21 cellular contexts compared by ENCODE assay signal in genomic region chr6:3525915-3526314, GRCh38.
DNase-seq lines count a peak whose midpoint lies in the region; ATAC-seq, FAIRE-seq and TF ChIP-seq lines count a peak whose summit lies in the region.
"Had no signal": no experiment of that assay in that cellular context is flagged by ENCODE, and none has a peak within 500 bp of the region (broad histone marks: within the 10 kb centered on the region; RNA-seq: fewer than 3 reads in every experiment).

No MANE protein-coding gene starts in this region.

- H3K4me3 Mint-ChIP-seq in progenitor cell of endocrine pancreas (ENCODE audit: low read depth), result no peak overlapping the region
- H3K4me3 Mint-ChIP-seq: CD14-positive monocyte; CD4-positive, alpha-beta memory T cell had no signal

- FAIRE-seq in HepG2 (lab: Jason Lieb, UNC), result no peak
- FAIRE-seq: GM18507, H54 had no signal

- H3K27me3 Mint-ChIP-seq in progenitor cell of endocrine pancreas, result peaks cover 31% of the 10 kb centered on the region

- H3K4me1 ChIP-seq in HepG2 (ENCODE audit: insufficient read depth, low read length) (0 out of 2 replicates have a peak, but pooled peaks cover 12% of the 10 kb centered on the region), right lobe of liver (no peaks in the 10 kb centered on the region), mammary epithelial cell (ENCODE audit: insufficient read depth, low read length) (peaks cover 51% of the 10 kb centered on the region)

- H3K9me3 Mint-ChIP-seq in progenitor cell of endocrine pancreas (ENCODE audit: low read depth), result no peaks in the 10 kb centered on the region
- H3K9me3 Mint-ChIP-seq: CD4-positive, alpha-beta memory T cell had no signal

- no peak for TF ChIP-seq RAD21 in HepG2 (CRISPR knock-in tag; IDR thresholded peaks at IDR 0.05)

- TF ChIP-seq EP300 in HepG2 (IDR thresholded peaks at IDR 0.05; ENCODE audit: low read depth in 2 of 2, low read length in 2 of 2), result no peak
- no peak for TF ChIP-seq EP300 in HepG2 (CRISPR knock-in tag; IDR thresholded peaks at IDR 0.05; ENCODE audit: borderline replicate concordance)

- H3K27me3 ChIP-seq in HepG2 (ENCODE audit: control insufficient read depth in 1 of 2, insufficient read depth in 2 of 2, low read length in 2 of 2), result peaks cover 3 to 57% of the 10 kb centered on the region in 2 experiments; a peak in 4 of 5 replicates
- no peaks in the 10 kb centered on the region for H3K27me3 ChIP-seq in right lobe of liver
- no peaks in the 10 kb centered on the region for H3K27me3 ChIP-seq in mammary epithelial cell (ENCODE audit: insufficient read depth, low read length)
- H3K27me3 ChIP-seq in brain microvascular endothelial cell (replicated peaks), result no peaks in the 10 kb centered on the region
- H3K27me3 ChIP-seq: BLaER1 had no signal

- DNase-seq in HepG2 (ENCODE audit: low spot score) (no peak), right lobe of liver (no peak), mammary epithelial cell (peak; percentile 77), epithelial cell of prostate (ENCODE audit: low read depth, low spot score) (no peak), progenitor cell of endocrine pancreas (ENCODE audit: low spot score, unreplicated experiment) (no peak), amniotic stem cell (lab: John Stamatoyannopoulos, UW) (no peak), brain microvascular endothelial cell (no peak), GM13977 (ENCODE audit: low spot score) (no peak)
- DNase-seq: 8988T; Calu3; CD4-positive, alpha-beta memory T cell; DMS79 treated with DMSO at 0.1 percent for 48 hours; GF-D8; GM23248; HCEC 1CT; IMR-90 had no signal

- intact Hi-C loops in HepG2 (cut with micrococcal nuclease; ENCODE audit: unreplicated experiment), result no loop called here
- intact Hi-C loops in right lobe of liver (cut with DNase I), result no loop called here
- intact Hi-C loops in mammary epithelial cell (cut with micrococcal nuclease), result loop anchor here (2.0 kb wide), 1 partner anchor 59 kb away; no protein-coding TSS in a partner anchor

- H3K27ac ChIP-seq in HepG2 (ENCODE audit: extremely low read length, insufficient read depth, low read length), result no peak overlapping the region
- no peak overlapping the region for H3K27ac ChIP-seq in right lobe of liver
- peak overlapping the region; percentile 78 for H3K27ac ChIP-seq in mammary epithelial cell (ENCODE audit: insufficient read depth, low read depth, low read length)
- H3K27ac ChIP-seq in epithelial cell of prostate, result peak overlapping the region; percentile 79
- H3K27ac ChIP-seq in brain microvascular endothelial cell, result no peak overlapping the region
- H3K27ac ChIP-seq: BLaER1, GM23248, HL-60 had no signal

- peak overlapping the region; percentile 43 for H3K27ac Mint-ChIP-seq in progenitor cell of endocrine pancreas
- H3K27ac Mint-ChIP-seq: CD14-positive monocyte; CD4-positive, alpha-beta memory T cell had no signal

- BruUV-seq in HepG2 (replicated peaks; lab: Mats Ljungman, UMichigan) (no TSS peak), mammary epithelial cell (replicated peaks; lab: Mats Ljungman, UMichigan) (no TSS peak)

- H3K36me3 ChIP-seq in HepG2 (replicated peaks in 1 of 2; ENCODE audit: control insufficient read depth in 1 of 2, insufficient read depth in 2 of 2, low read length in 2 of 2) (no peaks in the 10 kb centered on the region), right lobe of liver (no peaks in the 10 kb centered on the region), mammary epithelial cell (ENCODE audit: insufficient read depth, low read length) (no peaks in the 10 kb centered on the region), brain microvascular endothelial cell (replicated peaks) (no peaks in the 10 kb centered on the region)
- H3K36me3 ChIP-seq: BLaER1 had no signal

- no peak overlapping the region for H3K4me3 ChIP-seq in HepG2 (replicated peaks in 1 of 3; ENCODE audit: insufficient read depth in 1 of 3, low read depth in 2 of 3, low read length in 3 of 3)
- no peak overlapping the region for H3K4me3 ChIP-seq in right lobe of liver
- no peak overlapping the region for H3K4me3 ChIP-seq in mammary epithelial cell (replicated peaks in 1 of 3; ENCODE audit: insufficient read depth in 1 of 3, low read depth in 2 of 3, low read length in 3 of 3)
- no peak overlapping the region for H3K4me3 ChIP-seq in brain microvascular endothelial cell (ENCODE audit: low read depth, low read length)
- H3K4me3 ChIP-seq: BLaER1, GM23248 had no signal

- ATAC-seq in HepG2 (no peak; the same call in 2 of the 3 replicates), right lobe of liver (no peak)

- WGBS in HepG2 (ENCODE audit: low lambda C conversion rate), result 36% methylated on average over 6 of the region's 6 CpGs
- WGBS in right lobe of liver (ENCODE audit: insufficient coverage, low coverage, low lambda C conversion rate, missing lambda C conversion rate), result 76% methylated on average over 5 of the region's 6 CpGs
- WGBS in mammary epithelial cell (ENCODE audit: low coverage, missing lambda C conversion rate), result 42% methylated on average over 6 of the region's 6 CpGs

- TF ChIP-seq CTCF in HepG2 (CRISPR knock-in tag; IDR thresholded peaks at IDR 0.05) (no peak), right lobe of liver (IDR thresholded peaks at IDR 0.05) (no peak), mammary epithelial cell (conservative IDR thresholded peaks at IDR 0.05 in 1 of 2, IDR thresholded peaks at IDR 0.05 in 1 of 2; ENCODE audit: extremely low read depth in 1 of 2, insufficient read depth in 1 of 2, low read depth in 1 of 2, low read length in 2 of 2) (peak; percentile 4 to 33), progenitor cell of endocrine pancreas (IDR thresholded peaks at IDR 0.05; ENCODE audit: unreplicated experiment) (no peak), brain microvascular endothelial cell (IDR thresholded peaks at IDR 0.05; ENCODE audit: low read depth, low read length, missing control alignments) (no peak), GM13977 (IDR thresholded peaks at IDR 0.05; ENCODE audit: extremely low read depth, insufficient read depth, missing control alignments) (no peak)

- dilution Hi-C loops in mammary epithelial cell (cut with HindIII; ENCODE audit: low sequenced_read_pairs), result no loop called here

- H3K9ac ChIP-seq in HepG2 (ENCODE audit: insufficient read depth, low read depth, low read length) (no peak overlapping the region), mammary epithelial cell (ENCODE audit: insufficient read depth, low read length) (no peak overlapping the region)
- H3K9ac ChIP-seq: BLaER1, GM23248 had no signal

- CTCF ChIA-PET in HepG2 (lab: Yijun Ruan, JAX; ENCODE audit: low intra/inter-chr PET ratio, low total read pairs) (no interaction called here), mammary epithelial cell (lab: Charles Lee; ENCODE audit: low non-redundant PET) (no interaction called here)

- H3K4me2 ChIP-seq in HepG2 (ENCODE audit: low read depth, low read length) (no peak overlapping the region), mammary epithelial cell (ENCODE audit: insufficient read depth, low read depth, low read length) (no peak overlapping the region)
- H3K4me2 ChIP-seq: BLaER1 had no signal

- H4K20me1 ChIP-seq in HepG2 (ENCODE audit: insufficient read depth, low read length) (no peaks in the 10 kb centered on the region), mammary epithelial cell (ENCODE audit: insufficient read depth, low read length) (no peaks in the 10 kb centered on the region)
- H4K20me1 ChIP-seq: BLaER1 had no signal

- in situ Hi-C loops in HepG2 (cut with HindIII; ENCODE audit: extremely low pct_ligation_motif_present, low pct_unique_long_range_greater_than_20kb), result no loop called here
- in situ Hi-C loops in mammary epithelial cell (cut with MboI; ENCODE audit: low sequenced_read_pairs in 2 of 2), result no loop called here
- in situ Hi-C loops in brain microvascular endothelial cell (cut with HindIII; ENCODE audit: low pct_ligation_motif_present, low sequenced_read_pairs), result no loop called here
- in situ Hi-C loops in GM13977 (cut with MboI; ENCODE audit: low pct_unique_long_range_greater_than_20kb, low sequenced_read_pairs, unreplicated experiment), result no loop called here

- H3K9me3 ChIP-seq in HepG2 (ENCODE audit: low read length) (no peaks in the 10 kb centered on the region), right lobe of liver (no peaks in the 10 kb centered on the region), mammary epithelial cell (replicated peaks; ENCODE audit: insufficient read depth, low read length) (no peaks in the 10 kb centered on the region)
- H3K9me3 ChIP-seq: BLaER1 had no signal

- no peaks in the 10 kb centered on the region for H3K36me3 Mint-ChIP-seq in progenitor cell of endocrine pancreas (ENCODE audit: insufficient read depth)
- H3K36me3 Mint-ChIP-seq: CD14-positive monocyte; CD4-positive, alpha-beta memory T cell had no signal

- peaks cover 7% of the 10 kb centered on the region for H3K4me1 Mint-ChIP-seq in progenitor cell of endocrine pancreas (ENCODE audit: low read depth)
- H3K4me1 Mint-ChIP-seq: CD14-positive monocyte; CD4-positive, alpha-beta memory T cell had no signal

- TF ChIP-seq POLR2A in HepG2 (IDR thresholded peaks at IDR 0.05; ENCODE audit: insufficient read depth in 1 of 2, low read depth in 2 of 2, low read length in 2 of 2) (no peak), right lobe of liver (IDR thresholded peaks at IDR 0.05) (no peak)

- H3K79me2 ChIP-seq in HepG2 (ENCODE audit: insufficient read depth, low read length), result no peaks in the 10 kb centered on the region
- H3K79me2 ChIP-seq in mammary epithelial cell (ENCODE audit: insufficient read depth, low read length), result no peaks in the 10 kb centered on the region

- POLR2A ChIA-PET in HepG2 (lab: Yijun Ruan, JAX), result no interaction called here

- H2AFZ ChIP-seq in HepG2 (ENCODE audit: low read length), result no peak overlapping the region
- peak overlapping the region; percentile 11 for H2AFZ ChIP-seq in mammary epithelial cell (ENCODE audit: low read depth, low read length)
- H2AFZ ChIP-seq: GM23248 had no signal

TF ChIP-seq in HepG2, 621 proteins besides CTCF, POLR2A, EP300 and RAD21 (continues in another document):
- peak; percentile 69; the same call in 1 of the 2 replicates for TF ChIP-seq CEBPB (IDR thresholded peaks at IDR 0.05; ENCODE audit: borderline replicate concordance, low read depth, low read length)
- no peak for TF ChIP-seq TRAFD1 (CRISPR knock-in tag; IDR thresholded peaks at IDR 0.05; ENCODE audit: borderline replicate concordance)
- TF ChIP-seq ZNF563 (CRISPR knock-in tag; IDR thresholded peaks at IDR 0.05), result no peak

Comparison
In these comparisons a context has a peak if more than half of its experiments do, and no peak if none do; other contexts are left out.
1. H3K27ac ChIP-seq: peak in mammary epithelial cell (single experiment) and epithelial cell of prostate (single experiment); none in HepG2 (single experiment), right lobe of liver (0 of 3) and brain microvascular endothelial cell (single experiment).
2. CTCF ChIP-seq: peak in mammary epithelial cell (2 of 2); none in HepG2 (single experiment), right lobe of liver (0 of 4), progenitor cell of endocrine pancreas (single experiment), brain microvascular endothelial cell (single experiment) and GM13977 (single experiment).